Comparison of ENCODE assay signal across 8 cellular contexts in genomic region chr1:46527474-46528296, GRCh38. TPM values are rescaled to one million over a fixed set of nuclear protein-coding genes. Genes with fewer than 3 reads are reported as not detected.
DNase-seq lines count a peak whose midpoint lies in the region; TF ChIP-seq lines count a peak whose summit lies in the region.

No MANE protein-coding gene starts in this region.

- TF ChIP-seq EP300 in Ishikawa (IDR thresholded peaks at IDR 0.05; ENCODE audit: borderline replicate concordance), result no peak

- TF ChIP-seq POLR2A in thyroid gland (IDR thresholded peaks at IDR 0.05), result no peak

- peak; percentile 90 for TF ChIP-seq CTCF in fibroblast of villous mesenchyme (IDR thresholded peaks at IDR 0.05; ENCODE audit: insufficient read depth, low read depth, low read length)
- peak; percentile 67 to 98 (median 94) for TF ChIP-seq CTCF in thyroid gland (IDR thresholded peaks at IDR 0.05)

- peaks cover 4 to 8% of the 10 kb centered on the region in 2 donors for H3K4me1 ChIP-seq in thyroid gland

- intact Hi-C loops in thyroid gland (cut with DNase I), result loop anchor here (2.0 kb wide), 1 partner anchor 49 kb away; no protein-coding TSS in a partner anchor

- 26 to 33% methylated on average over 3 of the region's 3 CpGs for WGBS in thyroid gland, 2 donors

- no peaks in the 10 kb centered on the region for H3K9me3 ChIP-seq in thyroid gland

- no peak overlapping the region for H3K4me3 ChIP-seq in fibroblast of villous mesenchyme (ENCODE audit: low read depth, low read length)
- H3K4me3 ChIP-seq in thyroid gland (replicated peaks in 1 of 3), result no peak overlapping the region

- DNase-seq in NK-92 treated with Interleukin-12 subunit alpha and Interleukin-12 subunit beta, amount 100 ng/mL, for 24 hours (lab: John Stamatoyannopoulos, UW), result peak; percentile 62
- DNase-seq in NK-92 (lab: John Stamatoyannopoulos, UW; ENCODE audit: unreplicated experiment), result no peak
- peak; percentile 81 for DNase-seq in RKO (ENCODE audit: low spot score)
- DNase-seq in activated T-helper 1 cell treated with anti-CD3 and anti-CD28 coated beads, Interleukin-2, amount 50 U/mL, for 16 hours (ENCODE audit: low read depth in 1 of 2, low spot score in 1 of 2), result peak; percentile 44 to 50
- peak; percentile 68 for DNase-seq in fibroblast of villous mesenchyme (ENCODE audit: low read depth)
- DNase-seq in occipital lobe (lab: John Stamatoyannopoulos, UW), result peak; percentile 66
- DNase-seq in thyroid gland, result peak; percentile 86 to 87

- peak; percentile 100 for TF ChIP-seq RAD21 in Ishikawa (IDR thresholded peaks at IDR 0.05; ENCODE audit: low read depth)

- no peak overlapping the region for H3K27ac ChIP-seq in thyroid gland

- no peaks in the 10 kb centered on the region for H3K36me3 ChIP-seq in thyroid gland

- H3K27me3 ChIP-seq in thyroid gland, result no peaks in the 10 kb centered on the region

TF ChIP-seq in Ishikawa, 13 proteins besides CTCF, POLR2A, EP300 and RAD21:
- TF ChIP-seq YY1 (IDR thresholded peaks at IDR 0.05; ENCODE audit: low read depth) (no peak), TEAD4 (IDR thresholded peaks at IDR 0.05) (no peak), TCF12 (IDR thresholded peaks at IDR 0.05; ENCODE audit: low read depth) (no peak), EGR1 (IDR thresholded peaks at IDR 0.05) (no peak), REST (IDR thresholded peaks at IDR 0.05; ENCODE audit: low read depth) (no peak), MAX (IDR thresholded peaks at IDR 0.05) (peak; percentile 30; the same call in 1 of the 2 replicates), NFIC (IDR thresholded peaks at IDR 0.05) (no peak)

RNA-seq across cellular contexts. Expression of gene KNCN, which starts 23.8 kb away (rescaled TPM):
- total RNA-seq in fibroblast of villous mesenchyme, result not detected in 2 replicates
- not detected for total RNA-seq in occipital lobe
- not detected for total RNA-seq in thyroid gland

RNA-seq across cellular contexts. Expression of gene DMBX1, which starts 38.0 kb away (rescaled TPM):
- total RNA-seq in fibroblast of villous mesenchyme (not detected in 2 replicates), occipital lobe (not detected), thyroid gland (not detected)
